ENCODE assay signal across 8 cellular contexts in the genomic region with DNA sequence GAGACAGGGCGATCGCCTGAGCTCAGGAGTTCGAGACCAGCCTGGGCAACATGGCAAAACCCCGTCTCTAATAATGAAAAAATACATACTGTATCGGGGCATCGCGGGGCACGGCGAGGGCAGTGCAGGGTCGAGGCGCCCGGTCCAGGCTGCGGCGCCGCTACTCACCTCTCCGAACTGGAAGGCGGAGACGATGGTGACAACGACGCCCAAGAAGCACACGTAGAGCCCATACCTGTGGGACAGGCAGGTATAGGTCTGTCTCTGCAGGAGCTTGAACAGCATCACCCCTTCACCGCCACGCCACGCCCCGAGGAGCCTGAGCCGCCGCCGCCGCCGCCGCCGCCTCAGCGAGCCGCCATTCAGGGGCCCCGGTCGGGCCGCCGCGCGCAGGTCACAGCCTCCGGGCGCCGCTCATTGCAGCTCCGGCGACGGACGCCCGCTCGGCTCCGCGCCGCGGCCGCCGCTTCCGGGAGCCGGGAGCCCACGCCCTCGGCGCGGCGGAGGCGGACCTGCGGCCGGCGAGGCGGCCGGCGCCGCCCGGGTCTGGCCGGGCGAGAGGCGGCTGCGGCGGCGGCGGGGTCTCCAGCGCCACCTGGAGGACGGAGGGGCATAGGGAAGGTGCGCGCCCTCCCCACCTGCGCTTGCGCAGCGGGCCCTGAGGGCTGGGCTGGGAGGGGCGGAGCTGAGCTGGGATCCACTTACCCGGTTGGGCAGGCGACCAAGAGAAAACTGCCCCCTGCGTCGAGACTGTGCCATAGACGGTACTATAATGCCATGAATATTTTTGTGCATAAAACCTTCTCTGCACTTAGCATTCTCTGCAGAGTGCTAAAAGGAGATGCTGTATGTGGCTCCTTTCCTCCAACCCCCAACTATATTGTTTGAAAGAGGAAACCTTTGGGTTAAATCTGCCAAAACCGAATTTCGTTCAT. TPM values are rescaled to one million over a fixed set of nuclear protein-coding genes. Genes with fewer than 3 reads are reported as not detected.
DNase-seq lines count a peak whose midpoint lies in the region; ATAC-seq, FAIRE-seq and TF ChIP-seq lines count a peak whose summit lies in the region.

A gene (minus strand): TSS at position 569 of the 935 bp plus-strand sequence. CDS start 284 bp downstream, at position 285.

- H3K79me2 ChIP-seq in GM23248 (ENCODE audit: insufficient read depth) (peaks cover 31% of the 10 kb centered on the region), Karpas-422 (ENCODE audit: low read length) (no peaks in the 10 kb centered on the region), fibroblast of lung (ENCODE audit: control insufficient read depth, insufficient read depth, low read length) (peaks cover 4% of the 10 kb centered on the region)

- no peaks in the 10 kb centered on the region for H3K36me3 ChIP-seq in GM23248 (ENCODE audit: low read depth)
- no peaks in the 10 kb centered on the region for H3K36me3 ChIP-seq in Karpas-422 (ENCODE audit: insufficient read depth, low read length)
- H3K36me3 ChIP-seq in fibroblast of lung (ENCODE audit: control insufficient read depth, insufficient read depth, low read length): no peaks in the 10 kb centered on the region

- H3K36me3 Mint-ChIP-seq in activated T-helper 1 cell treated with anti-CD3 and anti-CD28 coated beads, Interleukin-12 subunit alpha, Interleukin-12 subunit beta, Interleukin-2, Interleukin-4 antibody, amounts not matched to agents 30 ng/mL and 10 ng/mL and 1 ng/mL, durations not matched to agents 14 hours and 24 hours and 36 hours (ENCODE audit: low read depth): peaks cover 13% of the 10 kb centered on the region
- H3K36me3 Mint-ChIP-seq in natural killer cell: no peaks in the 10 kb centered on the region

- TF ChIP-seq CTCF in fibroblast of lung (conservative IDR thresholded peaks at IDR 0.05 in 1 of 2, IDR thresholded peaks at IDR 0.05 in 1 of 2; ENCODE audit: low read depth in 1 of 2, low read length in 2 of 2) (peak; percentile 50 to 59), natural killer cell (IDR thresholded peaks at IDR 0.05) (peak; percentile 61)

- no peaks in the 10 kb centered on the region for H3K9me3 Mint-ChIP-seq in activated T-helper 1 cell treated with anti-CD3 and anti-CD28 coated beads, Interleukin-12 subunit alpha, Interleukin-12 subunit beta, Interleukin-2, Interleukin-4 antibody, amounts not matched to agents 30 ng/mL and 10 ng/mL and 1 ng/mL, durations not matched to agents 14 hours and 24 hours and 36 hours
- H3K9me3 Mint-ChIP-seq in natural killer cell: no peaks in the 10 kb centered on the region

- peak; percentile 92 for DNase-seq in EL
- DNase-seq in GM23248: peak; percentile 96
- DNase-seq in Karpas-422: peak; percentile 97
- peak; percentile 83 for DNase-seq in RCC 7860 (ENCODE audit: low spot score)
- DNase-seq in activated T-helper 1 cell treated with anti-CD3 and anti-CD28 coated beads, Interleukin-12 subunit alpha, Interleukin-12 subunit beta, Interleukin-2, Interleukin-4 antibody, amounts not matched to agents 30 ng/mL and 10 ng/mL and 1 ng/mL, durations not matched to agents 14 hours and 24 hours and 36 hours (ENCODE audit: low spot score): peak; percentile 91
- peak; percentile 83 to 90 for DNase-seq in fibroblast of lung (ENCODE audit: low read depth in 2 of 2)
- DNase-seq in natural killer cell: peak; percentile 97
- DNase-seq in stimulated activated naive CD4-positive, alpha-beta T cell (lab: John Stamatoyannopoulos, UW): peak; percentile 88 to 95 (median 92)

- in situ Hi-C loops in GM23248 (cut with MboI): loop anchor here (5.0 kb wide), 1 partner anchor 53 kb away; no protein-coding TSS in a partner anchor

- peak; percentile 90 to 98 (median 90) for ATAC-seq in natural killer cell

- peak within 1 kb of the TSS; percentile 84 for H3K9ac ChIP-seq in GM23248
- peak within 1 kb of the TSS; percentile 77 for H3K9ac ChIP-seq in Karpas-422 (ENCODE audit: low read length)
- H3K9ac ChIP-seq in fibroblast of lung (ENCODE audit: insufficient read depth, low read length): peak within 1 kb of the TSS; percentile 58

- H3K9me2 ChIP-seq in GM23248 (ENCODE audit: insufficient read depth) (no peaks in the 10 kb centered on the region), Karpas-422 (replicated peaks; ENCODE audit: insufficient read depth, low read length) (no peaks in the 10 kb centered on the region)

- H3F3A ChIP-seq in GM23248 (ENCODE audit: insufficient read depth): no peaks in the 10 kb centered on the region

- H3K27ac Mint-ChIP-seq in activated T-helper 1 cell treated with anti-CD3 and anti-CD28 coated beads, Interleukin-12 subunit alpha, Interleukin-12 subunit beta, Interleukin-2, Interleukin-4 antibody, amounts not matched to agents 30 ng/mL and 10 ng/mL and 1 ng/mL, durations not matched to agents 14 hours and 24 hours and 36 hours: peak within 1 kb of the TSS; percentile 84
- peak within 1 kb of the TSS; percentile 84 to 90 for H3K27ac Mint-ChIP-seq in natural killer cell

- H2AFZ ChIP-seq in GM23248 (peak within 1 kb of the TSS; percentile 95), Karpas-422 (ENCODE audit: low read length) (peak within 1 kb of the TSS; percentile 99), fibroblast of lung (ENCODE audit: low read length) (peak within 1 kb of the TSS; percentile 85)

- H3K27me3 ChIP-seq in GM23248 (replicated peaks; ENCODE audit: insufficient read depth) (no peaks in the 10 kb centered on the region), Karpas-422 (ENCODE audit: low read length) (no peaks in the 10 kb centered on the region), fibroblast of lung (ENCODE audit: control insufficient read depth, insufficient read depth, low read length) (no peaks in the 10 kb centered on the region)

- peaks cover 40% of the 10 kb centered on the region for H3K4me1 Mint-ChIP-seq in activated T-helper 1 cell treated with anti-CD3 and anti-CD28 coated beads, Interleukin-12 subunit alpha, Interleukin-12 subunit beta, Interleukin-2, Interleukin-4 antibody, amounts not matched to agents 30 ng/mL and 10 ng/mL and 1 ng/mL, durations not matched to agents 14 hours and 24 hours and 36 hours (ENCODE audit: low read depth)
- peaks cover 53 to 56% of the 10 kb centered on the region in 2 donors for H3K4me1 Mint-ChIP-seq in natural killer cell

- 1% methylated on average over 80 of the region's 93 CpGs for WGBS in GM23248 (ENCODE audit: low coverage in 1 of 2, low lambda C conversion rate in 2 of 2, missing lambda C conversion rate in 2 of 2), 2 experiments

- H3K27me3 Mint-ChIP-seq in activated T-helper 1 cell treated with anti-CD3 and anti-CD28 coated beads, Interleukin-12 subunit alpha, Interleukin-12 subunit beta, Interleukin-2, Interleukin-4 antibody, amounts not matched to agents 30 ng/mL and 10 ng/mL and 1 ng/mL, durations not matched to agents 14 hours and 24 hours and 36 hours (ENCODE audit: insufficient read depth): no peaks in the 10 kb centered on the region
- H3K27me3 Mint-ChIP-seq in natural killer cell (ENCODE audit: low read depth in 2 of 2): no peaks in the 10 kb centered on the region

- no peak for FAIRE-seq in RCC 7860 (lab: Jason Lieb, UNC)

- H3K9me3 ChIP-seq in GM23248 (ENCODE audit: low read depth) (no peaks in the 10 kb centered on the region), Karpas-422 (ENCODE audit: low read length) (no peaks in the 10 kb centered on the region), fibroblast of lung (ENCODE audit: control insufficient read depth, insufficient read depth, low read depth, low read length) (no peaks in the 10 kb centered on the region)

- peak within 1 kb of the TSS; percentile 82 for H3K4me3 ChIP-seq in GM23248
- peak within 1 kb of the TSS; percentile 83 for H3K4me3 ChIP-seq in Karpas-422 (ENCODE audit: low read length)
- peak within 1 kb of the TSS; percentile 72 to 93 (median 84) for H3K4me3 ChIP-seq in fibroblast of lung (replicated peaks in 1 of 4; ENCODE audit: control extremely low read depth in 1 of 4, insufficient read depth in 1 of 4, low read depth in 3 of 4, low read length in 4 of 4)

- H3K4me2 ChIP-seq in GM23248 (ENCODE audit: unreplicated experiment): peak within 1 kb of the TSS; percentile 93
- H3K4me2 ChIP-seq in Karpas-422 (ENCODE audit: low read depth, low read length, poor library complexity, severe bottlenecking): peak within 1 kb of the TSS; percentile 84
- peak within 1 kb of the TSS; percentile 80 for H3K4me2 ChIP-seq in fibroblast of lung (ENCODE audit: extremely low read depth, insufficient read depth, low read length)

- intact Hi-C loops in activated T-helper 1 cell treated with anti-CD3 and anti-CD28 coated beads, Interleukin-12 subunit alpha, Interleukin-12 subunit beta, Interleukin-2, Interleukin-4 antibody, amounts not matched to agents 30 ng/mL and 10 ng/mL and 1 ng/mL, durations not matched to agents 14 hours and 24 hours and 36 hours (cut with micrococcal nuclease): loop anchor here (1.0 to 5.0 kb wide), 8 partner anchors 9 to 424 kb away; a partner anchor contains a TSS
- intact Hi-C loops in natural killer cell (cut with micrococcal nuclease): loop anchor here (2.0 to 5.0 kb wide), 3 partner anchors 38 to 423 kb away; a partner anchor contains a TSS

- H3K4me1 ChIP-seq in GM23248 (ENCODE audit: insufficient read depth): peaks cover 4% of the 10 kb centered on the region; the same call in 1 of the 2 replicates
- peaks cover 16% of the 10 kb centered on the region for H3K4me1 ChIP-seq in Karpas-422 (ENCODE audit: low read length)
- H3K4me1 ChIP-seq in fibroblast of lung (ENCODE audit: control insufficient read depth, extremely low read depth, insufficient read depth, low read length): peaks cover 2% of the 10 kb centered on the region

- H3K27ac ChIP-seq in GM23248: no peak within 1 kb of the TSS
- H3K27ac ChIP-seq in Karpas-422 (ENCODE audit: low read length): no peak within 1 kb of the TSS
- H3K27ac ChIP-seq in fibroblast of lung (ENCODE audit: insufficient read depth, low read length): peak within 1 kb of the TSS; percentile 40

- H3K4me3 Mint-ChIP-seq in activated T-helper 1 cell treated with anti-CD3 and anti-CD28 coated beads, Interleukin-12 subunit alpha, Interleukin-12 subunit beta, Interleukin-2, Interleukin-4 antibody, amounts not matched to agents 30 ng/mL and 10 ng/mL and 1 ng/mL, durations not matched to agents 14 hours and 24 hours and 36 hours: peak within 1 kb of the TSS; percentile 94
- H3K4me3 Mint-ChIP-seq in natural killer cell: peak within 1 kb of the TSS; percentile 99

- no peaks in the 10 kb centered on the region for H4K20me1 ChIP-seq in GM23248 (ENCODE audit: insufficient read depth)
- H4K20me1 ChIP-seq in Karpas-422 (ENCODE audit: insufficient read depth, low read depth, low read length): no peaks in the 10 kb centered on the region
- no peaks in the 10 kb centered on the region for H4K20me1 ChIP-seq in fibroblast of lung (ENCODE audit: control insufficient read depth, extremely low read depth, insufficient read depth, low read length)

RNA-seq across cellular contexts. Expression of the gene that starts here (rescaled TPM):
- total RNA-seq in GM23248 (2014; rRNA removed; shearing (Covaris generic)): 23.3 and 26.6 TPM in 2 replicates
- polyA plus RNA-seq in GM23248 (2016; fragmentation: Nextera tagmentation; extraction: Ambion mirVana) (20.6 and 21.9 TPM in 2 replicates), fibroblast of lung (34.6 and 58.4 TPM in 2 replicates)
- 10.0 and 11.6 TPM in 2 replicates for total RNA-seq in Karpas-422 (2014; rRNA removed; shearing (Covaris generic); ENCODE audit: low replicate concordance)
- 53.2 and 55.0 TPM in 2 replicates for total RNA-seq in activated T-helper 1 cell treated with anti-CD3 and anti-CD28 coated beads, Interleukin-12 subunit alpha, Interleukin-12 subunit beta, Interleukin-2, Interleukin-4 antibody, amounts not matched to agents 30 ng/mL and 10 ng/mL and 1 ng/mL, durations not matched to agents 14 hours and 24 hours and 36 hours
- total RNA-seq in fibroblast of lung (44.4 and 49.7 TPM in 2 replicates), natural killer cell (100 to 1,000 TPM; 260 to 285 (median 262) TPM)
- polyA plus RNA-seq in fibroblast of lung (2012): 21.0 and 34.2 TPM in 2 replicates
- polyA minus RNA-seq in fibroblast of lung (ENCODE audit: low replicate concordance): 20.4 and 33.5 TPM in 2 replicates
